ENCODE assay signal across 24 cellular contexts in the genomic region with DNA sequence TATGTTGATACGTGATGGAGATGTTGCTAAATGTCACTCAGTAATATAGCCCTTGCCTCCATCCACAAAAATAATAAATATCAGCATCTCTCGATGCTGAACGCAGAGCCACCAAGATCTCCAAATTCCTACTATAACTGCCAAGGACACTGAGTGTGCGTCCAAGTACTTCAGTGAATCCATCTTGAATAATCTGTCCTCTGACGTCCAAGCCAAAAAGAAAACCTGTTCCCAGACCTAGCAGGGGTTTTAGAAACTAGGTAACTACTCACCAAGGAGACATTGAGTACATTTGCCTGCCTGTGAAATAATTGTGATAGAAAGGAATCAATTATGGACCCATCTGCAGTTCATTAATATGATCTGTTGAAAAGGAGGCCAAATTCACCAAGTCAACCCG.
"Had no signal": no experiment of that assay in that cellular context is flagged by ENCODE, and none has a peak within 500 bp of the region (broad histone marks: within the 10 kb centered on the region; RNA-seq: fewer than 3 reads in every experiment).

No MANE protein-coding gene starts in this region.

- H3K4me3 Mint-ChIP-seq: activated CD8-positive, alpha-beta T cell treated with anti-CD3 and anti-CD28 coated beads, Interleukin-2, amount 10 ng/mL, durations not matched to agents 7 days and 5 days; activated naive CD4-positive, alpha-beta T cell treated with anti-CD3 and anti-CD28 coated beads, Interleukin-2, amount 50 U/mL, for 24 hours; memory B cell; naive thymus-derived CD4-positive, alpha-beta T cell; T-helper 1 cell treated with Interleukin-12 subunit alpha and Interleukin-12 subunit beta and Interleukin-4 antibody, amounts not matched to agents 30 μg/mL and 1 μg/mL, for 36 hours had no signal

- H3K36me3 Mint-ChIP-seq: activated naive CD4-positive, alpha-beta T cell treated with anti-CD3 and anti-CD28 coated beads, Interleukin-2, amount 50 U/mL, for 24 hours; memory B cell had no signal

- H3K9me3 Mint-ChIP-seq: T-helper 1 cell treated with Interleukin-12 subunit alpha and Interleukin-12 subunit beta and Interleukin-4 antibody, amounts not matched to agents 30 μg/mL and 1 μg/mL, for 36 hours had no signal

- H3K9me3 ChIP-seq: adrenal gland, left lung, mucosa of descending colon, right atrium auricular region, testis, upper lobe of left lung had no signal

- H3K27ac ChIP-seq: adrenal gland, cardiac muscle cell, coronary artery, epithelial cell of prostate, gastroesophageal sphincter, right atrium auricular region, testis, upper lobe of left lung had no signal

- H3K36me3 ChIP-seq: adrenal gland, cardiac muscle cell, gastroesophageal sphincter, left lung, right atrium auricular region, upper lobe of left lung had no signal

- H3K27me3 ChIP-seq: adrenal gland, cardiac muscle cell, gastroesophageal sphincter, left lung, right atrium auricular region, testis, upper lobe of left lung had no signal

- H3K27ac Mint-ChIP-seq: activated CD8-positive, alpha-beta T cell treated with anti-CD3 and anti-CD28 coated beads, Interleukin-2, amount 10 ng/mL, durations not matched to agents 7 days and 5 days; activated naive CD4-positive, alpha-beta T cell treated with anti-CD3 and anti-CD28 coated beads, Interleukin-2, amount 50 U/mL, for 24 hours; memory B cell; progenitor cell of endocrine pancreas; T-helper 1 cell treated with Interleukin-12 subunit alpha and Interleukin-12 subunit beta and Interleukin-4 antibody, amounts not matched to agents 30 μg/mL and 1 μg/mL, for 36 hours had no signal

- H3K27me3 Mint-ChIP-seq: activated naive CD4-positive, alpha-beta T cell treated with anti-CD3 and anti-CD28 coated beads, Interleukin-2, amount 50 U/mL, for 24 hours; memory B cell; naive thymus-derived CD4-positive, alpha-beta T cell; progenitor cell of endocrine pancreas had no signal

- FAIRE-seq: small intestine had no signal

- H3K4me3 ChIP-seq: adrenal gland, cardiac muscle cell, coronary artery, gastroesophageal sphincter, left lung, mucosa of descending colon, right atrium auricular region, testis, upper lobe of left lung had no signal

- DNase-seq: activated CD4-positive, alpha-beta T cell treated with anti-CD3 and anti-CD28 coated beads for 4 hours; activated CD8-positive, alpha-beta memory T cell treated with anti-CD3 and anti-CD28 coated beads, Interleukin-2, amount 50 U/mL, for 4 hours; activated CD8-positive, alpha-beta T cell treated with anti-CD3 and anti-CD28 coated beads, Interleukin-2, amount 10 ng/mL, durations not matched to agents 7 days and 5 days; activated effector memory CD4-positive, alpha-beta T cell treated with anti-CD3 and anti-CD28 coated beads, Interleukin-2, amount 50 U/mL, for 16 hours; activated T-cell treated with anti-CD3 and anti-CD28 coated beads, Interleukin-2, amount 50 U/mL, for 48 hours; adrenal gland; effector memory CD4-positive, alpha-beta T cell; left lung; mucosa of descending colon; naive thymus-derived CD4-positive, alpha-beta T cell; small intestine; stimulated activated CD4-positive, alpha-beta T cell treated with anti-CD3 and anti-CD28 coated beads, Interleukin-4, amount 100 ng/mL, for 24 hours; stimulated activated naive CD4-positive, alpha-beta T cell treated with Interleukin-2 at 50 U/mL for 16 hours; testis had no signal

- H3K4me1 ChIP-seq: gastroesophageal sphincter had no signal
